In genomic region chr22:18091916-18092526, GRCh38 we compare ENCODE assay signal across 2 cellular contexts.
TF ChIP-seq lines count a peak whose summit lies in the region.

No MANE protein-coding gene starts in this region.

TF ChIP-seq in A549, 52 proteins besides CTCF, POLR2A, EP300 and RAD21:
- TF ChIP-seq ATOH8 (CRISPR knock-in tag; IDR thresholded peaks at IDR 0.05; ENCODE audit: low read depth) (no peak), SMC3 (IDR thresholded peaks at IDR 0.05) (0 out of 3 replicates have a peak, but pooled peaks have one; percentile 19), ZNF302 (CRISPR knock-in tag; IDR thresholded peaks at IDR 0.05) (no peak), ELK1 (IDR thresholded peaks at IDR 0.05; ENCODE audit: low read depth, low read length) (no peak), RFX5 (IDR thresholded peaks at IDR 0.05) (no peak), FOXS1 (CRISPR knock-in tag; IDR thresholded peaks at IDR 0.05) (no peak), MAX (IDR thresholded peaks at IDR 0.05) (peak; percentile 58; the same call in 1 of the 2 replicates), MYC (IDR thresholded peaks at IDR 0.05; ENCODE audit: borderline replicate concordance, low read length) (no peak), ESRRA (IDR thresholded peaks at IDR 0.05; ENCODE audit: borderline replicate concordance, low read length) (no peak), CBX8 (IDR thresholded peaks at IDR 0.05) (no peak), POLR2AphosphoS2 (conservative IDR thresholded peaks at IDR 0.05; ENCODE audit: low read length) (no peak), BCL3 (IDR thresholded peaks at IDR 0.05) (no peak), MAFK (IDR thresholded peaks at IDR 0.05; ENCODE audit: partially characterized antibody) (no peak), JUN (IDR thresholded peaks at IDR 0.05) (0 out of 5 replicates have a peak, but pooled peaks of 1 of the 2 experiments have one; percentile 23), GATA3 (IDR thresholded peaks at IDR 0.05; ENCODE audit: borderline replicate concordance) (no peak), PHF8 (IDR thresholded peaks at IDR 0.05; ENCODE audit: borderline replicate concordance, low read depth) (0 out of 2 replicates have a peak, but pooled peaks have one; percentile 22), HOXB5 (CRISPR knock-in tag; IDR thresholded peaks at IDR 0.05) (no peak)

TF ChIP-seq in K562, 482 proteins besides CTCF, POLR2A, EP300 and RAD21:
- no peak for TF ChIP-seq PTRF (tag; IDR thresholded peaks at IDR 0.05)
- no peak for TF ChIP-seq BACH1 (tag; IDR thresholded peaks at IDR 0.05)
- TF ChIP-seq STAT5A (IDR thresholded peaks at IDR 0.05; ENCODE audit: borderline replicate concordance, low read length): no peak
- no peak for TF ChIP-seq PHF21A (IDR thresholded peaks at IDR 0.05; ENCODE audit: borderline replicate concordance, low read depth)
- TF ChIP-seq POLR2G (IDR thresholded peaks at IDR 0.05; ENCODE audit: low read depth, low read length): peak; percentile 49; the same call in 1 of the 2 replicates
TF ChIP-seq in K562: peak in this region for 1.
